ENCODE assay signal across 1 cellular context in the genomic region with DNA sequence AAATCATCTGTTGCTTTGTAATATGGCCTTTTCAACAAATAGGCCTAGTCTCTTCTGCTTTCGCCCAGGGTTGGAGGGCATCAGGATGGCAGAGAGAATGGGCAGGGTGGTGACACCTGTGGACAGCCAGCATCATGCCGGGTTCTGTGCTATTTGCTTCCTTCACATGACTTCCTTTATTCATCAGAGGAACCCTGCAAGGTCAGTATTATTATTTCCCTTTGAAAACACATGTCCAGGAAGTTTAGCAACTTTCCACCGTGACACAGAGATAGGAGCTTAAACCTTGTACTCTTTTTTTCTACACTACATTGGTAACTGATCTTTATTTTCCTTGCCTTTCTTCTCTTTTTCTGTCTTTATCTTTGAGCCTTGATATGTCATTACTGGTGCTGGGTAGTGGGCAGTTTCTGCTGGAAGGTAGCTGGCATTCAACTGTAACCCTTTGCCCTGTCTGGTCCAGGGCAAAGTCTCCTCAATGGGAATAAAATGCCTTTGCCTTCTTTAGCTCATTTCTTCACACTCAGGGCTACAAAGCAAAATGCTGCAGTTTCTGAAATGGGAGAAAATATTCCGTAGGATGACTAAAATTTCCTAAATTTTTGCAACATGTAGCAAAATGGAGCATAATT.
TF ChIP-seq lines count a peak whose summit lies in the region.

No MANE protein-coding gene starts in this region.

TF ChIP-seq in HepG2, 621 proteins besides CTCF, POLR2A, EP300 and RAD21 (continued from another document and continues in another):
- TF ChIP-seq, protein P1, sequence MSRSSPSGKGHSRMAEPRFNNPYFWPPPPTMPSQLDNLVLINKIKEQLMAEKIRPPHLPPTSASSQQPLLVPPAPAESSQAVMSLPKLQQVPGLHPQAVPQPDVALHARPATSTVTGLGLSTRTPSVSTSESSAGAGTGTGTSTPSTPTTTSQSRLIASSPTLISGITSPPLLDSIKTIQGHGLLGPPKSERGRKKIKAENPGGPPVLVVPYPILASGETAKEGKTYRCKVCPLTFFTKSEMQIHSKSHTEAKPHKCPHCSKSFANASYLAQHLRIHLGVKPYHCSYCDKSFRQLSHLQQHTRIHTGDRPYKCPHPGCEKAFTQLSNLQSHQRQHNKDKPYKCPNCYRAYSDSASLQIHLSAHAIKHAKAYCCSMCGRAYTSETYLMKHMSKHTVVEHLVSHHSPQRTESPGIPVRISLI (CRISPR knock-in tag; IDR thresholded peaks at IDR 0.05; ENCODE audit: borderline replicate concordance): peak; percentile 52; the same call in 1 of the 2 replicates
- TF ChIP-seq ZBTB34 (CRISPR knock-in tag; IDR thresholded peaks at IDR 0.05) (0 out of 2 replicates have a peak, but pooled peaks have one; percentile 23), FOXA3 (CRISPR knock-in tag; IDR thresholded peaks at IDR 0.05) (peak; percentile 76), ZNF609 (CRISPR knock-in tag; IDR thresholded peaks at IDR 0.05; ENCODE audit: borderline replicate concordance) (peak; percentile 30; the same call in 1 of the 2 replicates), ZNF335 (CRISPR knock-in tag; IDR thresholded peaks at IDR 0.05) (no peak), GATA4 (IDR thresholded peaks at IDR 0.05; ENCODE audit: borderline replicate concordance, low read depth) (peak; percentile 96), MIXL1 (CRISPR knock-in tag; IDR thresholded peaks at IDR 0.05) (peak; percentile 77), ZFP90 (CRISPR knock-in tag; IDR thresholded peaks at IDR 0.05; ENCODE audit: borderline replicate concordance) (no peak), ZNF776 (CRISPR knock-in tag; IDR thresholded peaks at IDR 0.05) (no peak), ZNF354B (CRISPR knock-in tag; IDR thresholded peaks at IDR 0.05) (no peak), ZNF746 (CRISPR knock-in tag; IDR thresholded peaks at IDR 0.05) (no peak), SOX6 (IDR thresholded peaks at IDR 0.05) (no peak), SOX6 (CRISPR knock-in tag; IDR thresholded peaks at IDR 0.05) (peak; percentile 88), CBX1 (IDR thresholded peaks at IDR 0.05; ENCODE audit: low read depth) (no peak), MAFG (CRISPR knock-in tag; IDR thresholded peaks at IDR 0.05) (no peak), MTF1 (CRISPR knock-in tag; IDR thresholded peaks at IDR 0.05) (no peak), ZNF253 (CRISPR knock-in tag; IDR thresholded peaks at IDR 0.05; ENCODE audit: borderline replicate concordance) (no peak), ETV5 (CRISPR knock-in tag; IDR thresholded peaks at IDR 0.05; ENCODE audit: borderline replicate concordance) (peak; percentile 95), SIN3B (IDR thresholded peaks at IDR 0.05; ENCODE audit: low read length) (no peak), KAT2B (IDR thresholded peaks at IDR 0.05; ENCODE audit: borderline replicate concordance, low read depth, low read length) (no peak), CENPBD1 (CRISPR knock-in tag; IDR thresholded peaks at IDR 0.05; ENCODE audit: borderline replicate concordance, low read depth) (no peak), MAFF (IDR thresholded peaks at IDR 0.05; ENCODE audit: low read depth, low read length) (no peak), ZNF772 (CRISPR knock-in tag; IDR thresholded peaks at IDR 0.05) (no peak), PREB (CRISPR knock-in tag; IDR thresholded peaks at IDR 0.05) (no peak), CBX2 (IDR thresholded peaks at IDR 0.05; ENCODE audit: low read depth, low read length) (no peak), CBX2 (CRISPR knock-in tag; IDR thresholded peaks at IDR 0.05; ENCODE audit: low read depth) (no peak; the same call in 1 of the 2 replicates), ZFX (CRISPR knock-in tag; IDR thresholded peaks at IDR 0.05; ENCODE audit: low read depth) (peak; percentile 33; the same call in 1 of the 2 replicates), HNRNPLL (IDR thresholded peaks at IDR 0.05; ENCODE audit: low read depth, low read length, poor library complexity, severe bottlenecking) (no peak), ZFY (CRISPR knock-in tag; IDR thresholded peaks at IDR 0.05) (no peak), MEF2D (CRISPR knock-in tag; IDR thresholded peaks at IDR 0.05) (0 out of 2 replicates have a peak, but pooled peaks have one; percentile 24), HMGA1 (CRISPR knock-in tag; conservative IDR thresholded peaks at IDR 0.05) (no peak), ZMYM3 (CRISPR knock-in tag; IDR thresholded peaks at IDR 0.05) (0 out of 2 replicates have a peak, but pooled peaks have one; percentile 65), TRIM22 (IDR thresholded peaks at IDR 0.05) (no peak), ZNF484 (CRISPR knock-in tag; IDR thresholded peaks at IDR 0.05; ENCODE audit: borderline replicate concordance, low read depth) (no peak), ARID2 (CRISPR knock-in tag; IDR thresholded peaks at IDR 0.05; ENCODE audit: borderline replicate concordance) (no peak), ZMAT5 (CRISPR knock-in tag; IDR thresholded peaks at IDR 0.05; ENCODE audit: borderline replicate concordance, low read depth) (no peak), SRY (CRISPR knock-in tag; IDR thresholded peaks at IDR 0.05) (no peak)
- TF ChIP-seq, protein P2, sequence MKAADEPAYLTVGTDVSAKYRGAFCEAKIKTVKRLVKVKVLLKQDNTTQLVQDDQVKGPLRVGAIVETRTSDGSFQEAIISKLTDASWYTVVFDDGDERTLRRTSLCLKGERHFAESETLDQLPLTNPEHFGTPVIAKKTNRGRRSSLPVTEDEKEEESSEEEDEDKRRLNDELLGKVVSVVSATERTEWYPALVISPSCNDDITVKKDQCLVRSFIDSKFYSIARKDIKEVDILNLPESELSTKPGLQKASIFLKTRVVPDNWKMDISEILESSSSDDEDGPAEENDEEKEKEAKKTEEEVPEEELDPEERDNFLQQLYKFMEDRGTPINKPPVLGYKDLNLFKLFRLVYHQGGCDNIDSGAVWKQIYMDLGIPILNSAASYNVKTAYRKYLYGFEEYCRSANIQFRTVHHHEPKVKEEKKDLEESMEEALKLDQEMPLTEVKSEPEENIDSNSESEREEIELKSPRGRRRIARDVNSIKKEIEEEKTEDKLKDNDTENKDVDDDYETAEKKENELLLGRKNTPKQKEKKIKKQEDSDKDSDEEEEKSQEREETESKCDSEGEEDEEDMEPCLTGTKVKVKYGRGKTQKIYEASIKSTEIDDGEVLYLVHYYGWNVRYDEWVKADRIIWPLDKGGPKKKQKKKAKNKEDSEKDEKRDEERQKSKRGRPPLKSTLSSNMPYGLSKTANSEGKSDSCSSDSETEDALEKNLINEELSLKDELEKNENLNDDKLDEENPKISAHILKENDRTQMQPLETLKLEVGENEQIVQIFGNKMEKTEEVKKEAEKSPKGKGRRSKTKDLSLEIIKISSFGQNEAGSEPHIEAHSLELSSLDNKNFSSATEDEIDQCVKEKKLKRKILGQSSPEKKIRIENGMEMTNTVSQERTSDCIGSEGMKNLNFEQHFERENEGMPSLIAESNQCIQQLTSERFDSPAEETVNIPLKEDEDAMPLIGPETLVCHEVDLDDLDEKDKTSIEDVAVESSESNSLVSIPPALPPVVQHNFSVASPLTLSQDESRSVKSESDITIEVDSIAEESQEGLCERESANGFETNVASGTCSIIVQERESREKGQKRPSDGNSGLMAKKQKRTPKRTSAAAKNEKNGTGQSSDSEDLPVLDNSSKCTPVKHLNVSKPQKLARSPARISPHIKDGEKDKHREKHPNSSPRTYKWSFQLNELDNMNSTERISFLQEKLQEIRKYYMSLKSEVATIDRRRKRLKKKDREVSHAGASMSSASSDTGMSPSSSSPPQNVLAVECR (CRISPR knock-in tag; IDR thresholded peaks at IDR 0.05; ENCODE audit: borderline replicate concordance): no peak; the same call in 1 of the 2 replicates
- TF ChIP-seq, protein P3, sequence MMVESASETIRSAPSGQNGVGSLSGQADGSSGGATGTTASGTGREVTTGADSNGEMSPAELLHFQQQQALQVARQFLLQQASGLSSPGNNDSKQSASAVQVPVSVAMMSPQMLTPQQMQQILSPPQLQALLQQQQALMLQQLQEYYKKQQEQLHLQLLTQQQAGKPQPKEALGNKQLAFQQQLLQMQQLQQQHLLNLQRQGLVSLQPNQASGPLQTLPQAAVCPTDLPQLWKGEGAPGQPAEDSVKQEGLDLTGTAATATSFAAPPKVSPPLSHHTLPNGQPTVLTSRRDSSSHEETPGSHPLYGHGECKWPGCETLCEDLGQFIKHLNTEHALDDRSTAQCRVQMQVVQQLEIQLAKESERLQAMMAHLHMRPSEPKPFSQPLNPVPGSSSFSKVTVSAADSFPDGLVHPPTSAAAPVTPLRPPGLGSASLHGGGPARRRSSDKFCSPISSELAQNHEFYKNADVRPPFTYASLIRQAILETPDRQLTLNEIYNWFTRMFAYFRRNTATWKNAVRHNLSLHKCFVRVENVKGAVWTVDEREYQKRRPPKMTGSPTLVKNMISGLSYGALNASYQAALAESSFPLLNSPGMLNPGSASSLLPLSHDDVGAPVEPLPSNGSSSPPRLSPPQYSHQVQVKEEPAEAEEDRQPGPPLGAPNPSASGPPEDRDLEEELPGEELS (CRISPR knock-in tag; IDR thresholded peaks at IDR 0.05): peak; percentile 80
- TF ChIP-seq, protein P4, sequence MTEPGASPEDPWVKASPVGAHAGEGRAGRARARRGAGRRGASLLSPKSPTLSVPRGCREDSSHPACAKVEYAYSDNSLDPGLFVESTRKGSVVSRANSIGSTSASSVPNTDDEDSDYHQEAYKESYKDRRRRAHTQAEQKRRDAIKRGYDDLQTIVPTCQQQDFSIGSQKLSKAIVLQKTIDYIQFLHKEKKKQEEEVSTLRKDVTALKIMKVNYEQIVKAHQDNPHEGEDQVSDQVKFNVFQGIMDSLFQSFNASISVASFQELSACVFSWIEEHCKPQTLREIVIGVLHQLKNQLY (CRISPR knock-in tag; IDR thresholded peaks at IDR 0.05): peak; percentile 83; the same call in 1 of the 2 replicates
- TF ChIP-seq, protein P5, sequence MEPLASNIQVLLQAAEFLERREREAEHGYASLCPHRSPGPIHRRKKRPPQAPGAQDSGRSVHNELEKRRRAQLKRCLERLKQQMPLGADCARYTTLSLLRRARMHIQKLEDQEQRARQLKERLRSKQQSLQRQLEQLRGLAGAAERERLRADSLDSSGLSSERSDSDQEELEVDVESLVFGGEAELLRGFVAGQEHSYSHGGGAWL (CRISPR knock-in tag; IDR thresholded peaks at IDR 0.05): no peak
